ENCODE assay signal across 8 cellular contexts in genomic region chr17:57849874-57850754, GRCh38. TPM values are rescaled to one million over a fixed set of nuclear protein-coding genes. Genes with fewer than 3 reads are reported as not detected.
DNase-seq lines count a peak whose midpoint lies in the region; ATAC-seq and TF ChIP-seq lines count a peak whose summit lies in the region.

Gene MRPS23 (minus strand): TSS chr17:57850044. CDS start chr17:57850010, 34 bp downstream.

- peak within 1 kb of the TSS; percentile 90 for H3K9ac ChIP-seq in adipocyte (ENCODE audit: low read length)

- intact Hi-C loops in cardiac septum (cut with DNase I), result loop anchor here (2.0 kb wide), 2 partner anchors 43 to 139 kb away; partner anchors contain the start of gene VEZF1

- H3K4me3 ChIP-seq in GM12875 (ENCODE audit: low read depth, low read length) (peak within 1 kb of the TSS; percentile 84), adipocyte (ENCODE audit: low read length) (peak within 1 kb of the TSS; percentile 97), upper lobe of left lung (peak within 1 kb of the TSS; percentile 67 to 92 (median 76))

- H3K9me3 ChIP-seq in adipocyte (ENCODE audit: control insufficient read depth, low read length), result no peaks in the 10 kb centered on the region
- H3K9me3 ChIP-seq in upper lobe of left lung, result no peaks in the 10 kb centered on the region

- peak in 1 of 4 donors; percentile 54 for TF ChIP-seq EP300 in upper lobe of left lung (IDR thresholded peaks at IDR 0.05)

- TF ChIP-seq CTCF in GM12875 (IDR thresholded peaks at IDR 0.05; ENCODE audit: borderline replicate concordance, insufficient read depth, low read depth, low read length) (no peak), upper lobe of left lung (IDR thresholded peaks at IDR 0.05) (peak in 1 of 6 experiments; percentile 52)

- H3K36me3 ChIP-seq in adipocyte (ENCODE audit: control insufficient read depth, insufficient read depth, low read length, severe bottlenecking) (peaks cover 7% of the 10 kb centered on the region), upper lobe of left lung (peaks cover 0 to 13% (median 3%) of the 10 kb centered on the region in 4 donors)

- peaks cover 25% of the 10 kb centered on the region for H3K4me1 ChIP-seq in adipocyte (ENCODE audit: control insufficient read depth, insufficient read depth, low read length)
- peaks cover 32 to 46% (median 34%) of the 10 kb centered on the region in 4 donors for H3K4me1 ChIP-seq in upper lobe of left lung

- WGBS in upper lobe of left lung, 2 donors, result 0 to 2% methylated on average over 23 to 50 of the region's 57 CpGs

- ATAC-seq in HG02798 (IDR thresholded peaks at IDR 0.05; ENCODE audit: poor library complexity, unreplicated experiment), result peak; percentile 97
- ATAC-seq in upper lobe of left lung (ENCODE audit: low FRiP score in 2 of 2), result peak; percentile 99

- H3K27ac ChIP-seq in upper lobe of left lung, result peak within 1 kb of the TSS; percentile 88 to 96 (median 93)

- no peaks in the 10 kb centered on the region for H3K27me3 ChIP-seq in adipocyte (replicated peaks; ENCODE audit: control insufficient read depth, insufficient read depth, low read length)
- H3K27me3 ChIP-seq in upper lobe of left lung, result no peaks in the 10 kb centered on the region

- peak; percentile 99 for DNase-seq in NCI-H1436 (lab: John Stamatoyannopoulos, UW)
- peak; percentile 96 for DNase-seq in T follicular helper cell (ENCODE audit: low read depth)
- DNase-seq in adipocyte (ENCODE audit: low read depth), result peak; percentile 99
- peak; percentile 99 for DNase-seq in cardiac septum (ENCODE audit: low spot score)
- DNase-seq in pons (ENCODE audit: low spot score), result peak; percentile 98
- peak; percentile 94 to 99 for DNase-seq in upper lobe of left lung

- peak in 3 of 4 donors; percentile 40 to 87 (median 71) for TF ChIP-seq POLR2A in upper lobe of left lung (IDR thresholded peaks at IDR 0.05)

RNA-seq across cellular contexts. Expression of gene MRPS23, which starts in this region (rescaled TPM):
- total RNA-seq in cardiac septum (59.6 TPM), upper lobe of left lung (10 to 100 TPM; 11.4 to 50.6 (median 19.1) TPM)

Comparison
In these comparisons a context has a peak if more than half of its experiments do, and no peak if none do; other contexts are left out.
1. Peak in every context shown above with its lines: DNase-seq, ATAC-seq, H3K4me3 ChIP-seq and H3K27ac ChIP-seq.